In genomic region chr15:70023769-70024491, GRCh38 we compare ENCODE assay signal across 8 cellular contexts.
A peak's percentile ranks its signal among the peaks of the same experiment; 100 is the strongest.
DNase-seq lines count a peak whose midpoint lies in the region; ATAC-seq and TF ChIP-seq lines count a peak whose summit lies in the region.

No MANE protein-coding gene starts in this region.

- H3K27me3 ChIP-seq in esophagus squamous epithelium: peaks cover 0 to 68% (median 0%) of the 10 kb centered on the region in 4 donors
- no peaks in the 10 kb centered on the region for H3K27me3 ChIP-seq in rectal smooth muscle tissue (ENCODE audit: control insufficient read depth, insufficient read depth, low read length)

- H3K4me1 Mint-ChIP-seq in activated T-cell treated with anti-CD3 and anti-CD28 coated beads, Interleukin-2, amount 50 U/mL, for 4 hours (ENCODE audit: low read depth): peaks cover 21% of the 10 kb centered on the region

- no peak overlapping the region for H3K4me3 Mint-ChIP-seq in activated T-cell treated with anti-CD3 and anti-CD28 coated beads, Interleukin-2, amount 50 U/mL, for 4 hours

- H3K4me3 ChIP-seq in esophagus squamous epithelium (peak overlapping the region in 1 of 4 donors; percentile 9), rectal smooth muscle tissue (ENCODE audit: low read length) (no peak overlapping the region)

- H3K9me3 ChIP-seq in esophagus squamous epithelium: no peaks in the 10 kb centered on the region

- no peaks in the 10 kb centered on the region for H3K36me3 ChIP-seq in esophagus squamous epithelium
- no peaks in the 10 kb centered on the region for H3K36me3 ChIP-seq in rectal smooth muscle tissue (ENCODE audit: control insufficient read depth, insufficient read depth, low read length)

- no peak for ATAC-seq in activated T-cell treated with anti-CD3 and anti-CD28 coated beads, Interleukin-2, amount 50 U/mL, for 4 hours
- no peak for ATAC-seq in GM19397 (IDR thresholded peaks at IDR 0.05; ENCODE audit: unreplicated experiment)

- H3K4me1 ChIP-seq in esophagus squamous epithelium (peaks cover 7 to 32% (median 20%) of the 10 kb centered on the region in 3 donors), rectal smooth muscle tissue (ENCODE audit: control insufficient read depth, insufficient read depth, low read length) (peaks cover 5% of the 10 kb centered on the region)

- no peaks in the 10 kb centered on the region for H3K36me3 Mint-ChIP-seq in activated T-cell treated with anti-CD3 and anti-CD28 coated beads, Interleukin-2, amount 50 U/mL, for 4 hours (ENCODE audit: insufficient read depth)

- TF ChIP-seq POLR2A in esophagus squamous epithelium (IDR thresholded peaks at IDR 0.05): no peak

- intact Hi-C loops in esophagus squamous epithelium (cut with DNase I): no loop called here

- H3K27me3 Mint-ChIP-seq in activated T-cell treated with anti-CD3 and anti-CD28 coated beads, Interleukin-2, amount 50 U/mL, for 4 hours (ENCODE audit: low read depth): no peaks in the 10 kb centered on the region

- DNase-seq in EL (peak; percentile 52), NCI-H748 (lab: John Stamatoyannopoulos, UW; ENCODE audit: unreplicated experiment) (peak; percentile 40), esophagus squamous epithelium (lab: John Stamatoyannopoulos, UW) (no peak), retina (no peak), activated gamma-delta T cell treated with Interleukin-2 at 50 U/mL for 16 hours (no peak)
- DNase-seq in activated T-cell treated with anti-CD3 and anti-CD28 coated beads, Interleukin-2, amount 50 U/mL, for 4 hours: no peak

- H3K27ac ChIP-seq in esophagus squamous epithelium (peak overlapping the region in 3 of 4 donors; percentile 43 to 83 (median 59)), rectal smooth muscle tissue (ENCODE audit: low read depth, low read length) (peak overlapping the region; percentile 35)

- H3K9ac ChIP-seq in rectal smooth muscle tissue (ENCODE audit: low read length): no peak overlapping the region

- WGBS in esophagus squamous epithelium, 2 donors: 18 to 21% methylated on average over 16 of the region's 16 CpGs

- no peaks in the 10 kb centered on the region for H3K9me3 Mint-ChIP-seq in activated T-cell treated with anti-CD3 and anti-CD28 coated beads, Interleukin-2, amount 50 U/mL, for 4 hours

- TF ChIP-seq CTCF in esophagus squamous epithelium (IDR thresholded peaks at IDR 0.05): no peak

Comparison
In these comparisons a context has a peak if more than half of its experiments do, and no peak if none do; other contexts are left out.
1. DNase-seq: peak in EL (single experiment) and NCI-H748 (single experiment); none in esophagus squamous epithelium (single experiment), activated T-cell treated with anti-CD3 and anti-CD28 coated beads, Interleukin-2, amount 50 U/mL, for 4 hours (single experiment), retina (single experiment) and activated gamma-delta T cell treated with Interleukin-2 at 50 U/mL for 16 hours (single experiment).